23 cellular contexts compared by ENCODE assay signal in the genomic region with DNA sequence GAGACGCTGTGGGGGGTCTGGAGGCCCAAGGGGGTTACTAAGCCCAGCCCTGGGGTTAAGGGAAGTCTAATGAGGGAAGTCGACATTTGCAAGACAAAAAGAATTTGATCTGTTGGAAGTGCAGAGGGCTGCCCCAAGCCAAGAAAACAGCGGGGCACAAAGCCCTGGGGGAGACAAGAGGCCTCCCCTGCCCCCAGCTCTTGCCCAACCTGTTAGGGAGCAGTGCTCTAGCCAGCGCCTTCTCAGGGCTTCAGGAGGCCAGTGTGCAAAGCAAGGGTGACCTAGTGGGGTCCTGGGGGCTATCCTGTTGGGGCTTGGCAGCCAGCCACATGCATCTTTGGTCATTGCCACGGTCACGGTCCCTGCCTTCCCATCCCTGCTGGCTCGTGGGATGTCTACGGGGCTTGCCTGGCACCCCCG. TPM values are rescaled to one million over a fixed set of nuclear protein-coding genes. Genes with fewer than 3 reads are reported as not detected.
DNase-seq lines count a peak whose midpoint lies in the region; ATAC-seq and TF ChIP-seq lines count a peak whose summit lies in the region.
"Had no signal": no experiment of that assay in that cellular context is flagged by ENCODE, and none has a peak within 500 bp of the region (broad histone marks: within the 10 kb centered on the region; RNA-seq: fewer than 3 reads in every experiment).

No MANE protein-coding gene starts in this region.

- ATAC-seq in SK-N-SH treated with all-trans-retinoic acid at 6 μM for 48 hours (no peak), GM18519 (IDR thresholded peaks at IDR 0.05; ENCODE audit: low FRiP score, unreplicated experiment) (no peak)

- H3K27me3 ChIP-seq in SK-N-SH (ENCODE audit: insufficient read depth) = peaks cover 24% of the 10 kb centered on the region; the same call in 1 of the 2 replicates

- H3F3A ChIP-seq in SK-N-SH (replicated peaks; ENCODE audit: insufficient read depth) = no peaks in the 10 kb centered on the region

- no peaks in the 10 kb centered on the region for H4K20me1 ChIP-seq in SK-N-SH (ENCODE audit: insufficient read depth)

- no peaks in the 10 kb centered on the region; a peak in 1 of 4 replicates for H3K4me1 ChIP-seq in SK-N-SH (ENCODE audit: control insufficient read depth in 1 of 2, insufficient read depth in 2 of 2, low read depth in 1 of 2, low read length in 1 of 2)
- H3K4me1 ChIP-seq: breast epithelium, Caco-2, upper lobe of right lung had no signal

- in situ Hi-C loops in G401 (cut with HindIII; ENCODE audit: low sequenced_read_pairs) = no loop called here

- TF ChIP-seq EP300 in SK-N-SH (IDR thresholded peaks at IDR 0.05; ENCODE audit: borderline replicate concordance in 1 of 2, low read depth in 1 of 2, low read length in 1 of 2) = no peak

- no peak for TF ChIP-seq CTCF in SK-N-SH (IDR thresholded peaks at IDR 0.05)

- no peak overlapping the region for H3K9ac ChIP-seq in SK-N-SH

- no peak overlapping the region for H3K27ac ChIP-seq in SK-N-SH (ENCODE audit: low read depth in 2 of 2, low read length in 1 of 2)
- H3K27ac ChIP-seq: 22Rv1, breast epithelium, neutrophil, upper lobe of right lung had no signal

- H3K9me3 ChIP-seq in SK-N-SH = no peaks in the 10 kb centered on the region
- H3K9me3 ChIP-seq: breast epithelium, Caco-2, neutrophil, upper lobe of right lung had no signal

- POLR2A ChIA-PET in SK-N-SH (lab: Yijun Ruan, JAX) = no interaction called here

- no peak for TF ChIP-seq RAD21 in SK-N-SH (IDR thresholded peaks at IDR 0.05; ENCODE audit: low read length)

- no peaks in the 10 kb centered on the region for H3K79me2 ChIP-seq in SK-N-SH (ENCODE audit: insufficient read depth)

- no peak overlapping the region for H3K4me2 ChIP-seq in SK-N-SH

- no peak overlapping the region for H2AFZ ChIP-seq in SK-N-SH (ENCODE audit: low read depth)

- DNase-seq in SK-N-SH (peak; percentile 21), OCI-M1 (lab: John Stamatoyannopoulos, UW) (peak; percentile 83), iPS DF 19.7 (ENCODE audit: low read depth, low spot score) (peak; percentile 56), retina (peak; percentile 23), G401 (ENCODE audit: low spot score) (no peak), SIG-M5 treated with dmso at 0.1 percent for 504 hours (lab: John Stamatoyannopoulos, UW; ENCODE audit: unreplicated experiment) (no peak)
- DNase-seq: activated CD4-positive, alpha-beta T cell treated with anti-CD3 and anti-CD28 coated beads for 48 hours; Caco-2; cortex of kidney; glutamatergic neuron; NCI-H1417 treated with DMSO at 0.1 percent for 48 hours; NCI-H526; stimulated activated CD4-positive, alpha-beta T cell treated with anti-CD3 and anti-CD28 coated beads, Interleukin-4, amount 100 ng/mL, for 4 hours; upper lobe of right lung had no signal

- CTCF ChIA-PET in SK-N-SH (lab: Yijun Ruan, JAX) = interaction anchor here (1.8 to 4.9 kb wide), 3 partner anchors 19 to 141 kb away, joined by 9 to 39 read pairs (median 16); partner anchors contain the start of gene GFI1B

- H3K4me3 ChIP-seq in SK-N-SH (ENCODE audit: low read depth in 2 of 2, low read length in 1 of 2) = no peak overlapping the region
- H3K4me3 ChIP-seq: breast epithelium, upper lobe of right lung had no signal

- H3K9me2 ChIP-seq in SK-N-SH = no peaks in the 10 kb centered on the region

- WGBS in SK-N-SH (ENCODE audit: low lambda C conversion rate) = 67% methylated on average over 7 of the region's 9 CpGs

- H3K36me3 ChIP-seq in SK-N-SH (replicated peaks in 1 of 2; ENCODE audit: control insufficient read depth in 1 of 2, insufficient read depth in 2 of 2, low read length in 1 of 2) = no peaks in the 10 kb centered on the region
- H3K36me3 ChIP-seq: breast epithelium, neutrophil, upper lobe of right lung had no signal

TF ChIP-seq in SK-N-SH, 30 proteins besides CTCF, POLR2A, EP300 and RAD21 (continues in another document):
- TF ChIP-seq SIN3A (IDR thresholded peaks at IDR 0.05; ENCODE audit: borderline replicate concordance, low read depth, low read length) = no peak
- TF ChIP-seq, protein P1, sequence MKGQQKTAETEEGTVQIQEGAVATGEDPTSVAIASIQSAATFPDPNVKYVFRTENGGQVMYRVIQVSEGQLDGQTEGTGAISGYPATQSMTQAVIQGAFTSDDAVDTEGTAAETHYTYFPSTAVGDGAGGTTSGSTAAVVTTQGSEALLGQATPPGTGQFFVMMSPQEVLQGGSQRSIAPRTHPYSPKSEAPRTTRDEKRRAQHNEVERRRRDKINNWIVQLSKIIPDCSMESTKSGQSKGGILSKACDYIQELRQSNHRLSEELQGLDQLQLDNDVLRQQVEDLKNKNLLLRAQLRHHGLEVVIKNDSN (IDR thresholded peaks at IDR 0.05; ENCODE audit: borderline replicate concordance, low read depth) = no peak
- TF ChIP-seq FOXJ3 (CRISPR knock-in tag; IDR thresholded peaks at IDR 0.05) = no peak
- TF ChIP-seq MAX (IDR thresholded peaks at IDR 0.05; ENCODE audit: low read depth) = no peak
- no peak for TF ChIP-seq TCF12 (IDR thresholded peaks at IDR 0.05)
- no peak for TF ChIP-seq RCOR1 (IDR thresholded peaks at IDR 0.05; ENCODE audit: low read length)
- no peak for TF ChIP-seq YY1 (IDR thresholded peaks at IDR 0.05; ENCODE audit: low read depth)
- no peak for TF ChIP-seq FOXM1 (IDR thresholded peaks at IDR 0.05; ENCODE audit: low read depth)

TF ChIP-seq in SK-N-SH treated with all-trans-retinoic acid at 6 μM for 48 hours, 23 proteins besides CTCF, POLR2A, EP300 and RAD21:
- TF ChIP-seq, protein P2, sequence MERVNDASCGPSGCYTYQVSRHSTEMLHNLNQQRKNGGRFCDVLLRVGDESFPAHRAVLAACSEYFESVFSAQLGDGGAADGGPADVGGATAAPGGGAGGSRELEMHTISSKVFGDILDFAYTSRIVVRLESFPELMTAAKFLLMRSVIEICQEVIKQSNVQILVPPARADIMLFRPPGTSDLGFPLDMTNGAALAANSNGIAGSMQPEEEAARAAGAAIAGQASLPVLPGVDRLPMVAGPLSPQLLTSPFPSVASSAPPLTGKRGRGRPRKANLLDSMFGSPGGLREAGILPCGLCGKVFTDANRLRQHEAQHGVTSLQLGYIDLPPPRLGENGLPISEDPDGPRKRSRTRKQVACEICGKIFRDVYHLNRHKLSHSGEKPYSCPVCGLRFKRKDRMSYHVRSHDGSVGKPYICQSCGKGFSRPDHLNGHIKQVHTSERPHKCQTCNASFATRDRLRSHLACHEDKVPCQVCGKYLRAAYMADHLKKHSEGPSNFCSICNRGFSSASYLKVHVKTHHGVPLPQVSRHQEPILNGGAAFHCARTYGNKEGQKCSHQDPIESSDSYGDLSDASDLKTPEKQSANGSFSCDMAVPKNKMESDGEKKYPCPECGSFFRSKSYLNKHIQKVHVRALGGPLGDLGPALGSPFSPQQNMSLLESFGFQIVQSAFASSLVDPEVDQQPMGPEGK (CRISPR knock-in tag; IDR thresholded peaks at IDR 0.05; ENCODE audit: borderline replicate concordance) = no peak
- TF ChIP-seq BACH2 (CRISPR knock-in tag; IDR thresholded peaks at IDR 0.05; ENCODE audit: borderline replicate concordance) = no peak
- TF ChIP-seq SNAI2 (CRISPR knock-in tag; IDR thresholded peaks at IDR 0.05) = no peak
- no peak for TF ChIP-seq CSDC2 (CRISPR knock-in tag; IDR thresholded peaks at IDR 0.05)
- no peak for TF ChIP-seq ZFP3 (CRISPR knock-in tag; IDR thresholded peaks at IDR 0.05)
- TF ChIP-seq CREB5 (CRISPR knock-in tag; IDR thresholded peaks at IDR 0.05; ENCODE audit: low read depth) = no peak
- no peak for TF ChIP-seq GLIS3 (CRISPR knock-in tag; IDR thresholded peaks at IDR 0.05)

RNA-seq across cellular contexts. Expression of gene GFI1B, which starts 25.2 kb away (rescaled TPM):
- polyA plus RNA-seq in SK-N-SH (2012; rRNA removed) = 0.03 TPM in 1 of 2 replicates, not detected in the other
- 0.01 and 0.03 TPM in 2 replicates for polyA plus RNA-seq in SK-N-SH (2012; cell fraction: cytosol; rRNA removed)
- polyA plus RNA-seq in SK-N-SH (2012; cell fraction: nucleus; rRNA removed) = not detected in 2 replicates
- total RNA-seq in G401 (2014; rRNA removed; shearing (Covaris generic)) = 1.5 TPM in 1 of 2 replicates, not detected in the other
- total RNA-seq: activated T-helper 2 cell treated with anti-CD3 and anti-CD28 coated beads, Interferon-gamma antibody, Interleukin-2, Interleukin-4, amounts not matched to agents 10 μg/mL and 5 μg/mL and 100 μg/mL, durations not matched to agents 14 hours and 24 hours and 36 hours; breast epithelium; Daoy; HT-29; renal cortical epithelial cell had no signal

RNA-seq across cellular contexts. Expression of gene GTF3C5, which starts 27.1 kb away (rescaled TPM):
- 57.3 and 59.1 TPM in 2 replicates for polyA plus RNA-seq in SK-N-SH (2012; rRNA removed)
- polyA plus RNA-seq in SK-N-SH (2012; cell fraction: cytosol; rRNA removed) = 29.6 and 37.0 TPM in 2 replicates
- 165 and 172 TPM in 2 replicates for polyA plus RNA-seq in SK-N-SH (2012; cell fraction: nucleus; rRNA removed)
- total RNA-seq in G401 (2014; rRNA removed; shearing (Covaris generic)) = 96.1 and 101 TPM in 2 replicates

RNA-seq across cellular contexts. Expression of gene CEL, which starts 58.1 kb away (rescaled TPM):
- 0.75 and 0.87 TPM in 2 replicates for polyA plus RNA-seq in SK-N-SH (2012; rRNA removed)
- polyA plus RNA-seq in SK-N-SH (2012; cell fraction: cytosol; rRNA removed) = 0.24 and 0.35 TPM in 2 replicates
- 6.3 and 7.8 TPM in 2 replicates for polyA plus RNA-seq in SK-N-SH (2012; cell fraction: nucleus; rRNA removed)
- 0.31 and 0.92 TPM in 2 replicates for total RNA-seq in G401 (2014; rRNA removed; shearing (Covaris generic))

RNA-seq across cellular contexts. Expression of gene TSC1, which starts 59.3 kb away (rescaled TPM):
- polyA plus RNA-seq in SK-N-SH (2012; rRNA removed) = 18.3 and 27.6 TPM in 2 replicates
- polyA plus RNA-seq in SK-N-SH (2012; cell fraction: cytosol; rRNA removed) = 7.1 and 8.2 TPM in 2 replicates
- 65.5 and 104 TPM in 2 replicates for polyA plus RNA-seq in SK-N-SH (2012; cell fraction: nucleus; rRNA removed)
- 12.0 and 28.8 TPM in 2 replicates for total RNA-seq in G401 (2014; rRNA removed; shearing (Covaris generic))

Comparison
In these comparisons a context has a peak if more than half of its experiments do, and no peak if none do; other contexts are left out.
1. DNase-seq: peak in SK-N-SH (single experiment), OCI-M1 (single experiment), iPS DF 19.7 (single experiment) and retina (single experiment); none in G401 (single experiment) and SIG-M5 treated with dmso at 0.1 percent for 504 hours (single experiment).